26 cellular contexts compared by ENCODE assay signal in the genomic region with DNA sequence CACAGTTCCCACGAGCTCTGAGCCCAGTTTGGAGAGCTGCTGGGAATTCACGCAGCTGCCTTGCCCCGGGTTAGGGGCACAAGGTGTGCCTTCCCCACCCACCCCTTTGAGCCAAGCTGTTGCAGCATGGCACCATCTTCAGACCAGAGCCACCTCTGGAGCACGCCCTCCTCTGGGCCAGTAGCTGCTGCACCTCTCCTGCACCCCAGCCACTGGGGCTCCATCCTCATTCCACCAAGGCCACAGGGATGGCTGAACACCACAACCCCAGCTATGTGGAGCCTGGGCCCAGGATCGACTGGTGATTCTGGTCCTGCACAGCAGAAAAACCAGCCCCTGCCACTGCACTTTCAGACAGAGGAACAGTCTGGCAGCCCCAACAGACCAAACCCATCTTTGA.
"Had no signal": no experiment of that assay in that cellular context is flagged by ENCODE, and none has a peak within 500 bp of the region (broad histone marks: within the 10 kb centered on the region; RNA-seq: fewer than 3 reads in every experiment).

No MANE protein-coding gene starts in this region.

- H3K9ac ChIP-seq: neural progenitor cell had no signal

- H3K9me3 ChIP-seq: neutrophil, pancreas, psoas muscle, right lobe of liver, sigmoid colon, suprapubic skin, testis, tibial artery, transverse colon, upper lobe of right lung, uterus had no signal

- H2AFZ ChIP-seq: neural progenitor cell had no signal

- H3K27me3 ChIP-seq: neural progenitor cell, neutrophil, pancreas, right lobe of liver, sigmoid colon, suprapubic skin, testis, tibial artery, transverse colon, upper lobe of right lung, uterus had no signal

- H3K27ac ChIP-seq: neural progenitor cell, neutrophil, pancreas, psoas muscle, right lobe of liver, sigmoid colon, suprapubic skin, testis, tibial artery, transverse colon, upper lobe of right lung, uterus had no signal

- ATAC-seq: naive thymus-derived CD4-positive, alpha-beta T cell; natural killer cell; pancreas; psoas muscle; stimulated activated memory B cell treated with anti-CD40 and anti-IgM and Interleukin-4, amounts not matched to agents 10 μg/mL and 1 μg/mL and 100 μg/mL, for 72 hours; stimulated activated naive CD8-positive, alpha-beta T cell treated with anti-CD3 and anti-CD28 coated beads, Interleukin-15, amount 100 ng/mL, for 72 hours; stimulated activated naive CD8-positive, alpha-beta T cell treated with anti-CD3 and anti-CD28 coated beads, Interleukin-15, Interleukin-2, amounts not matched to agents 100 U/mL and 50 U/mL, for 24 hours; upper lobe of right lung had no signal

- DNase-seq: naive thymus-derived CD4-positive, alpha-beta T cell; natural killer cell; nucleus accumbens; pancreas; psoas muscle; right cardiac atrium; right lobe of liver; sigmoid colon; small intestine; stimulated activated CD4-positive, alpha-beta T cell treated with anti-CD3 and anti-CD28 coated beads, Interleukin-1b, Interleukin-23, amount 100 ng/mL, for 48 hours; stimulated activated CD4-positive, alpha-beta T cell treated with anti-CD3 and anti-CD28 coated beads, Interleukin-4, amount 100 ng/mL, for 1 hour; stimulated activated CD4-positive, alpha-beta T cell treated with anti-CD3 and anti-CD28 coated beads, Interleukin-4, amount 100 ng/mL, for 4 hours; stimulated activated CD8-positive, alpha-beta memory T cell treated with anti-CD3 and anti-CD28 coated beads, Interleukin-4, amount 100 ng/mL, for 48 hours; stimulated activated naive CD4-positive, alpha-beta T cell; stimulated activated naive CD8-positive, alpha-beta T cell treated with anti-CD3 and anti-CD28 coated beads, Interleukin-15, amount 100 ng/mL, for 72 hours; stimulated activated naive CD8-positive, alpha-beta T cell treated with anti-CD3 and anti-CD28 coated beads, Interleukin-15, Interleukin-2, amounts not matched to agents 100 U/mL and 50 U/mL, for 24 hours; substantia nigra; testis; tibial artery; transverse colon; upper lobe of right lung; uterus had no signal

- H3K36me3 ChIP-seq: uterus had no signal

- H3K4me1 ChIP-seq: neural progenitor cell, pancreas, psoas muscle, right lobe of liver, sigmoid colon, suprapubic skin, testis, tibial artery, transverse colon, upper lobe of right lung, uterus had no signal

- H3K4me3 ChIP-seq: neural progenitor cell, pancreas, psoas muscle, right lobe of liver, sigmoid colon, suprapubic skin, testis, tibial artery, transverse colon, upper lobe of right lung, uterus had no signal

- FAIRE-seq: pancreas, small intestine had no signal

- H3K4me2 ChIP-seq: neural progenitor cell had no signal
